ENCODE assay signal across 8 cellular contexts in genomic region chr17:49180303-49180702, GRCh38. TPM values are rescaled to one million over a fixed set of nuclear protein-coding genes. Genes with fewer than 3 reads are reported as not detected.
DNase-seq lines count a peak whose midpoint lies in the region; ATAC-seq and TF ChIP-seq lines count a peak whose summit lies in the region.

No MANE protein-coding gene starts in this region.

- H3K4me3 ChIP-seq in lower lobe of right lung, result no peak overlapping the region

- H3K27me3 ChIP-seq in lower lobe of right lung (ENCODE audit: low read depth), result no peaks in the 10 kb centered on the region

- H3K36me3 ChIP-seq in lower lobe of right lung, result no peaks in the 10 kb centered on the region

- TF ChIP-seq CTCF in lower lobe of right lung (IDR thresholded peaks at IDR 0.05), result peak; percentile 87

- peaks cover 21% of the 10 kb centered on the region for H3K9me3 ChIP-seq in lower lobe of right lung

- no peaks in the 10 kb centered on the region for H3K4me1 ChIP-seq in lower lobe of right lung

- H3K27ac ChIP-seq in lower lobe of right lung, result no peak overlapping the region

- ATAC-seq in lower lobe of right lung (peak; percentile 83 to 86), HG02798 (IDR thresholded peaks at IDR 0.05; ENCODE audit: poor library complexity, unreplicated experiment) (no peak)

- intact Hi-C loops in lower lobe of right lung (cut with DNase I), result no loop called here

- DNase-seq in NCI-H2029 treated with DMSO at 0.1 percent for 48 hours (lab: John Stamatoyannopoulos, UW) (peak; percentile 2), NCI-H2029 (lab: John Stamatoyannopoulos, UW) (no peak), NCI-H2171 treated with DMSO at 0.1 percent for 48 hours (lab: John Stamatoyannopoulos, UW) (peak; percentile 34), dedifferentiated amniotic fluid mesenchymal stem cell (ENCODE audit: extremely low spot score) (peak; percentile 57), lower lobe of right lung (peak; percentile 77)
- DNase-seq in activated CD4-positive, alpha-beta T cell treated with anti-CD3 and anti-CD28 coated beads, Interleukin-2, amount 50 U/mL, for 1 hour, result peak; percentile 68
- peak; percentile 57 for DNase-seq in stimulated activated CD8-positive, alpha-beta memory T cell treated with anti-CD3 and anti-CD28 coated beads, Interleukin-15, amount 100 ng/mL, for 24 hours (ENCODE audit: low read depth)

RNA-seq across cellular contexts. Expression of gene GNGT2, which starts 30.1 kb away (rescaled TPM):
- 21.1 TPM for total RNA-seq in lower lobe of right lung

RNA-seq across cellular contexts. Expression of gene ABI3, which starts 30.2 kb away (rescaled TPM):
- total RNA-seq in lower lobe of right lung, result 46.8 TPM

RNA-seq across cellular contexts. Expression of gene B4GALNT2, which starts 47.7 kb away (rescaled TPM):
- 0.15 TPM for total RNA-seq in lower lobe of right lung

RNA-seq across cellular contexts. Expression of gene PHOSPHO1, which starts 50.3 kb away (rescaled TPM):
- total RNA-seq in lower lobe of right lung, result 1.9 TPM
